8 cellular contexts compared by ENCODE assay signal in genomic region chr13:19782049-19782726, GRCh38. TPM values are rescaled to one million over a fixed set of nuclear protein-coding genes. Genes with fewer than 3 reads are reported as not detected.
DNase-seq lines count a peak whose midpoint lies in the region; ATAC-seq and TF ChIP-seq lines count a peak whose summit lies in the region.

No MANE protein-coding gene starts in this region.

- H3K9me3 ChIP-seq in ectodermal cell (ENCODE audit: control insufficient read depth, low read length): peaks cover 2% of the 10 kb centered on the region

- H3K36me3 ChIP-seq in ectodermal cell (ENCODE audit: control insufficient read depth, insufficient read depth, low read length): no peaks in the 10 kb centered on the region

- 0% methylated on average over 77 of the region's 77 CpGs for WGBS in ectodermal cell, 2 experiments

- peak; percentile 63 for ATAC-seq in activated CD8-positive, alpha-beta T cell treated with anti-CD3 and anti-CD28 coated beads, Interleukin-2, amount 10 ng/mL, durations not matched to agents 7 days and 5 days

- CTCF ChIA-PET in HEK293T (lab: Yijun Ruan, JAX): no interaction called here
- CTCF ChIA-PET in activated CD8-positive, alpha-beta T cell treated with anti-CD3 and anti-CD28 coated beads, Interleukin-2, amount 10 ng/mL, durations not matched to agents 7 days and 5 days (lab: Charles Lee): interaction anchor here (0.9 to 1.0 kb wide), 3 partner anchors 15 to 108 kb away, joined by 3 to 4 read pairs (median 3); no protein-coding TSS in a partner anchor

- DNase-seq in GM10266 (ENCODE audit: extremely low spot score) (peak; percentile 52), HEK293T (ENCODE audit: extremely low spot score) (peak; percentile 10), NCI-H1092 treated with DMSO at 0.1 percent for 48 hours (lab: John Stamatoyannopoulos, UW) (peak; percentile 59), medulla oblongata (ENCODE audit: extremely low spot score) (peak; percentile 42), SHP77 treated with DMSO at 0.1 percent for 48 hours (lab: John Stamatoyannopoulos, UW) (no peak)
- DNase-seq in activated CD8-positive, alpha-beta T cell treated with anti-CD3 and anti-CD28 coated beads, Interleukin-2, amount 10 ng/mL, durations not matched to agents 7 days and 5 days: peak; percentile 65
- DNase-seq in stimulated activated CD4-positive, alpha-beta T cell treated with anti-CD3 and anti-CD28 coated beads, TNF-alpha, amount 100 ng/mL, for 48 hours (ENCODE audit: low read depth in 3 of 3): peak; percentile 20 to 29 (median 27)

- H3K36me3 Mint-ChIP-seq in activated CD8-positive, alpha-beta T cell treated with anti-CD3 and anti-CD28 coated beads, Interleukin-2, amount 10 ng/mL, durations not matched to agents 7 days and 5 days (ENCODE audit: low read depth): peaks cover 19% of the 10 kb centered on the region

- H3K27me3 Mint-ChIP-seq in activated CD8-positive, alpha-beta T cell treated with anti-CD3 and anti-CD28 coated beads, Interleukin-2, amount 10 ng/mL, durations not matched to agents 7 days and 5 days (ENCODE audit: low read depth): peaks cover 2% of the 10 kb centered on the region

- H3K27ac Mint-ChIP-seq in activated CD8-positive, alpha-beta T cell treated with anti-CD3 and anti-CD28 coated beads, Interleukin-2, amount 10 ng/mL, durations not matched to agents 7 days and 5 days: peak overlapping the region; percentile 99

- H3K4me3 ChIP-seq in ectodermal cell (ENCODE audit: insufficient read depth, low read depth, low read length): peak overlapping the region; percentile 95

- peak overlapping the region; percentile 96 for H3K4me3 Mint-ChIP-seq in activated CD8-positive, alpha-beta T cell treated with anti-CD3 and anti-CD28 coated beads, Interleukin-2, amount 10 ng/mL, durations not matched to agents 7 days and 5 days

- peak overlapping the region; percentile 64 for H3K27ac ChIP-seq in ectodermal cell (ENCODE audit: insufficient read depth, low read depth, low read length, poor library complexity, severe bottlenecking)

- TF ChIP-seq CTCF in GM10266 (IDR thresholded peaks at IDR 0.05; ENCODE audit: control insufficient read depth, insufficient read depth, low read depth, missing control alignments): no peak

- no peaks in the 10 kb centered on the region for H3K27me3 ChIP-seq in ectodermal cell (ENCODE audit: control insufficient read depth, insufficient read depth, low read length, poor library complexity, severe bottlenecking)

- POLR2A ChIA-PET in HEK293T (lab: Yijun Ruan, JAX): interaction anchor here (0.7 kb wide), 1 partner anchor 22 kb away, joined by 3 read pairs; no protein-coding TSS in a partner anchor
- POLR2A ChIA-PET in activated CD8-positive, alpha-beta T cell treated with anti-CD3 and anti-CD28 coated beads, Interleukin-2, amount 10 ng/mL, durations not matched to agents 7 days and 5 days (lab: Charles Lee): interaction anchor here (0.6 to 2.5 kb wide), 3 partner anchors 80 to 1398 kb away, joined by 3 to 26 read pairs (median 4); partner anchors contain the start of gene ZMYM5

- no peaks in the 10 kb centered on the region for H3K9me3 Mint-ChIP-seq in activated CD8-positive, alpha-beta T cell treated with anti-CD3 and anti-CD28 coated beads, Interleukin-2, amount 10 ng/mL, durations not matched to agents 7 days and 5 days (ENCODE audit: insufficient read depth)

- peaks cover 11% of the 10 kb centered on the region for H3K4me1 Mint-ChIP-seq in activated CD8-positive, alpha-beta T cell treated with anti-CD3 and anti-CD28 coated beads, Interleukin-2, amount 10 ng/mL, durations not matched to agents 7 days and 5 days (ENCODE audit: low read depth)

- no peaks in the 10 kb centered on the region for H3K4me1 ChIP-seq in ectodermal cell (ENCODE audit: control insufficient read depth, insufficient read depth, low read length)

TF ChIP-seq in HEK293T, 16 proteins besides CTCF, POLR2A, EP300 and RAD21:
- TF ChIP-seq ELF4 (IDR thresholded peaks at IDR 0.05) (no peak), FOXM1 (IDR thresholded peaks at IDR 0.05; ENCODE audit: borderline replicate concordance) (no peak), SUZ12 (IDR thresholded peaks at IDR 0.05) (no peak), CTBP1 (IDR thresholded peaks at IDR 0.05; ENCODE audit: borderline replicate concordance) (no peak), NFRKB (IDR thresholded peaks at IDR 0.05) (no peak), FOXA1 (IDR thresholded peaks at IDR 0.05) (no peak), ARNT (IDR thresholded peaks at IDR 0.05) (no peak), BHLHE40 (IDR thresholded peaks at IDR 0.05; ENCODE audit: borderline replicate concordance) (no peak), LEF1 (IDR thresholded peaks at IDR 0.05; ENCODE audit: borderline replicate concordance) (no peak), TARDBP (IDR thresholded peaks at IDR 0.05) (no peak), ZNF384 (IDR thresholded peaks at IDR 0.05) (no peak), HDGF (IDR thresholded peaks at IDR 0.05; ENCODE audit: borderline replicate concordance) (no peak), L3MBTL2 (conservative IDR thresholded peaks at IDR 0.05) (no peak), FOXK2 (IDR thresholded peaks at IDR 0.05) (no peak), PKNOX1 (IDR thresholded peaks at IDR 0.05) (no peak), SP1 (IDR thresholded peaks at IDR 0.05) (no peak)

RNA-seq across cellular contexts. Expression of gene PSPC1, which starts 0.6 kb away (rescaled TPM):
- 10 to 100 TPM; 70.9 to 72.2 TPM for total RNA-seq in activated CD8-positive, alpha-beta T cell treated with anti-CD3 and anti-CD28 coated beads, Interleukin-2, amount 10 ng/mL, durations not matched to agents 7 days and 5 days
- 97.0 TPM for polyA plus RNA-seq in ectodermal cell (2013, experiment 1 of 4)
- polyA plus RNA-seq in ectodermal cell (2013, experiment 2 of 4): 150 TPM
- polyA plus RNA-seq in ectodermal cell (2013, experiment 3 of 4): 85.0 TPM
- polyA plus RNA-seq in ectodermal cell (2013, experiment 4 of 4): 96.3 TPM
